9 cellular contexts compared by ENCODE assay signal in genomic region chr6:165834613-165835259, GRCh38.
DNase-seq lines count a peak whose midpoint lies in the region; ATAC-seq and TF ChIP-seq lines count a peak whose summit lies in the region.
"Had no signal": no experiment of that assay in that cellular context is flagged by ENCODE, and none has a peak within 500 bp of the region (broad histone marks: within the 10 kb centered on the region; RNA-seq: fewer than 3 reads in every experiment).

No MANE protein-coding gene starts in this region.

- peak; percentile 72 for DNase-seq in H4 (ENCODE audit: low spot score)
- peak; percentile 91 for DNase-seq in NCI-H774 (lab: John Stamatoyannopoulos, UW)
- peak; percentile 42 for DNase-seq in fibroblast of pulmonary artery (ENCODE audit: low read depth)
- DNase-seq in renal cortical epithelial cell (ENCODE audit: low read depth): peak; percentile 84
- DNase-seq in activated CD8-positive, alpha-beta memory T cell treated with anti-CD3 and anti-CD28 coated beads for 24 hours: no peak
- DNase-seq in activated CD4-positive, alpha-beta T cell treated with anti-CD3 and anti-CD28 coated beads for 48 hours: no peak
- no peak for DNase-seq in GM19238 (ENCODE audit: insufficient read length, low spot score)
- DNase-seq: brain microvascular endothelial cell had no signal

- no peak overlapping the region for H3K4me3 ChIP-seq in fibroblast of pulmonary artery (replicated peaks; ENCODE audit: low read depth, low read length)

- ATAC-seq in HG03520 (IDR thresholded peaks at IDR 0.05; ENCODE audit: unreplicated experiment): no peak

- TF ChIP-seq CTCF in fibroblast of pulmonary artery (IDR thresholded peaks at IDR 0.05; ENCODE audit: low read length, missing control alignments): no peak

Comparison
In these comparisons a context has a peak if more than half of its experiments do, and no peak if none do; other contexts are left out.
1. DNase-seq: peak in H4 (single experiment), NCI-H774 (single experiment), fibroblast of pulmonary artery (single experiment) and renal cortical epithelial cell (single experiment); none in activated CD8-positive, alpha-beta memory T cell treated with anti-CD3 and anti-CD28 coated beads for 24 hours (single experiment), activated CD4-positive, alpha-beta T cell treated with anti-CD3 and anti-CD28 coated beads for 48 hours (single experiment) and GM19238 (single experiment).